ENCODE assay signal across 16 cellular contexts in the genomic region with DNA sequence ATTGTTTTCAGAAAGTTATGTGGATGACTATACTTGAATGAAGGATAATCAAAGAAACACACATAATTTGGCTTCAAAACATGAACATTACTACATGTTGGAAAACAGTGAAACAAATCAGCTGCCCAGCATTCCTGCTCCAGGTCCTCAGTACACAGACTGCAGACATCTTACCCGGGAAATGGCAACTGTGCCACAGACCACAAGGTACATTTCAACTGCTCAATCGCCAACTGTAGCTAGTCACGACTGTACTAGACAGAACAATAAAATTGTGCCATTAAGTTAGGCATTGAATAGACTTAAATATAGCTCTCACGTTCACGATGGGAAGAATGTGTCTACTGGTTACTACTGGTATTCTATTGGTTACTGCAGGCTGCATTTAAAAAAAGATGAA. TPM values are rescaled to one million over a fixed set of nuclear protein-coding genes. Genes with fewer than 3 reads are reported as not detected.
DNase-seq lines count a peak whose midpoint lies in the region; ATAC-seq and TF ChIP-seq lines count a peak whose summit lies in the region.
"Had no signal": no experiment of that assay in that cellular context is flagged by ENCODE, and none has a peak within 500 bp of the region (broad histone marks: within the 10 kb centered on the region; RNA-seq: fewer than 3 reads in every experiment).

No MANE protein-coding gene starts in this region.

- no peak for TF ChIP-seq POLR2A in IMR-90 (IDR thresholded peaks at IDR 0.05; ENCODE audit: low read depth, low read length)
- TF ChIP-seq POLR2A in gastrocnemius medialis (IDR thresholded peaks at IDR 0.05) = no peak

- H4K8ac ChIP-seq in IMR-90 (ENCODE audit: low read depth in 2 of 2, low read length in 2 of 2) = no peak overlapping the region

- H3K27ac ChIP-seq in IMR-90 (ENCODE audit: insufficient read depth, low read length) = no peak overlapping the region
- H3K27ac ChIP-seq in gastrocnemius medialis = peak overlapping the region; percentile 48 to 68 (median 56)
- H3K27ac ChIP-seq: left ventricle myocardium inferior had no signal

- H3K27me3 ChIP-seq in IMR-90 (ENCODE audit: control insufficient read depth, insufficient read depth, low read length) (no peaks in the 10 kb centered on the region), gastrocnemius medialis (no peaks in the 10 kb centered on the region)

- no peak overlapping the region for H2AK9ac ChIP-seq in IMR-90 (replicated peaks; ENCODE audit: low read depth, low read length, poor library complexity)

- H2AK5ac ChIP-seq in IMR-90 (ENCODE audit: low read depth, low read length) = no peak overlapping the region

- peaks cover 64% of the 10 kb centered on the region for H3K4me1 Mint-ChIP-seq in activated T-cell treated with anti-CD3 and anti-CD28 coated beads, Interleukin-2, amount 50 U/mL, for 4 hours (ENCODE audit: low read depth)
- H3K4me1 Mint-ChIP-seq in central memory CD8-positive, alpha-beta T cell = peaks cover 65% of the 10 kb centered on the region

- ATAC-seq in activated T-cell treated with anti-CD3 and anti-CD28 coated beads, Interleukin-2, amount 50 U/mL, for 4 hours = no peak
- ATAC-seq in IMR-90 (ENCODE audit: low read depth) (no peak), gastrocnemius medialis (no peak)
- ATAC-seq in central memory CD8-positive, alpha-beta T cell (replicated peaks; ENCODE audit: extremely low read depth, poor library complexity, severe bottlenecking) = no peak

- H3K14ac ChIP-seq in IMR-90 (replicated peaks; ENCODE audit: low read depth, low read length) = no peak overlapping the region

- WGBS in IMR-90 (ENCODE audit: extremely low coverage in 2 of 2, insufficient read length in 1 of 2), 2 experiments = no CpG with 5 or more reads among the region's 5 CpGs

- H3K4me2 ChIP-seq in IMR-90 (ENCODE audit: low read depth, low read length) = no peak overlapping the region

- peak overlapping the region; percentile 55 for H3K4me3 Mint-ChIP-seq in activated T-cell treated with anti-CD3 and anti-CD28 coated beads, Interleukin-2, amount 50 U/mL, for 4 hours
- H3K4me3 Mint-ChIP-seq in central memory CD8-positive, alpha-beta T cell = peak overlapping the region; percentile 89
- H3K4me3 Mint-ChIP-seq: activated CD4-positive, alpha-beta T cell treated with anti-CD3 and anti-CD28 coated beads, Interleukin-2, amount 10 ng/mL, durations not matched to agents 24 days and 14 days had no signal

- H2BK5ac ChIP-seq in IMR-90 (ENCODE audit: low read depth, low read length, poor library complexity, severe bottlenecking) = peak overlapping the region; percentile 30

- intact Hi-C loops in IMR-90 (cut with micrococcal nuclease) (loop anchor here (10.0 kb wide), 2 partner anchors 314 to 686 kb away; partner anchors contain the start of genes CCDC191 and QTRT2), gastrocnemius medialis (cut with DNase I; ENCODE audit: low total_unique reads) (no loop called here)

- H3K27ac Mint-ChIP-seq in central memory CD8-positive, alpha-beta T cell (ENCODE audit: low read depth) = peak overlapping the region; percentile 100
- H3K27ac Mint-ChIP-seq: activated CD4-positive, alpha-beta T cell treated with anti-CD3 and anti-CD28 coated beads, Interleukin-2, amount 10 ng/mL, durations not matched to agents 24 days and 14 days had no signal

- TF ChIP-seq CTCF in IMR-90 (conservative IDR thresholded peaks at IDR 0.05; ENCODE audit: low read depth, low read length) (no peak), gastrocnemius medialis (IDR thresholded peaks at IDR 0.05 in 4 of 5, conservative IDR thresholded peaks at IDR 0.05 in 1 of 5) (no peak)

- dilution Hi-C loops in IMR-90 (cut with HindIII; ENCODE audit: low sequenced_read_pairs, unreplicated experiment) = no loop called here

- H3K27me3 Mint-ChIP-seq in activated T-cell treated with anti-CD3 and anti-CD28 coated beads, Interleukin-2, amount 50 U/mL, for 4 hours (ENCODE audit: low read depth) = no peaks in the 10 kb centered on the region
- H3K27me3 Mint-ChIP-seq in central memory CD8-positive, alpha-beta T cell = no peaks in the 10 kb centered on the region
- H3K27me3 Mint-ChIP-seq: activated CD4-positive, alpha-beta T cell treated with anti-CD3 and anti-CD28 coated beads, Interleukin-2, amount 10 ng/mL, durations not matched to agents 24 days and 14 days had no signal

- no peak overlapping the region for H3K18ac ChIP-seq in IMR-90 (ENCODE audit: low read depth, low read length)

- H2BK20ac ChIP-seq in IMR-90 (ENCODE audit: low read depth, low read length) = no peak overlapping the region

- H3K9me3 ChIP-seq in IMR-90 (ENCODE audit: control insufficient read depth, insufficient read depth, low read length) (no peaks in the 10 kb centered on the region), gastrocnemius medialis (no peaks in the 10 kb centered on the region)
- H3K9me3 ChIP-seq: left ventricle myocardium inferior had no signal

- H3K4me3 ChIP-seq in IMR-90 (ENCODE audit: insufficient read depth, low read depth, low read length) (no peak overlapping the region), gastrocnemius medialis (no peak overlapping the region)
- H3K4me3 ChIP-seq: left ventricle myocardium inferior had no signal

- peaks cover 10% of the 10 kb centered on the region; the same call in 1 of the 2 replicates for H3K9me1 ChIP-seq in IMR-90 (ENCODE audit: insufficient read depth, low read length)

- in situ Hi-C loops in IMR-90 (cut with MboI; ENCODE audit: low sequenced_read_pairs) (no loop called here), gastrocnemius medialis (cut with MboI; ENCODE audit: low sequenced_read_pairs in 4 of 4) (loop anchor here (10.0 to 25.0 kb wide), 4 partner anchors 226 to 321 kb away; partner anchors contain the start of genes SPICE1 (in 3 of the 4), CCDC191 (in 2 of the 4) and QTRT2 (in 2 of the 4))

- peaks cover 3 to 55% of the 10 kb centered on the region in 2 experiments; a peak in 3 of 4 replicates for H3K79me1 ChIP-seq in IMR-90 (ENCODE audit: low read depth in 1 of 2, low read length in 2 of 2)

- no TSS peak for BruUV-seq in IMR-90 (replicated peaks; lab: Mats Ljungman, UMichigan)

- DNase-seq in activated T-cell treated with anti-CD3 and anti-CD28 coated beads, Interleukin-2, amount 50 U/mL, for 4 hours = no peak
- DNase-seq in activated T-cell treated with anti-CD3 and anti-CD28 coated beads for 4 hours (no peak), IMR-90 (no peak), gastrocnemius medialis (no peak), NCI-H1105 treated with DMSO at 0.1 percent for 48 hours (lab: John Stamatoyannopoulos, UW) (no peak), mesenteric fat pad (ENCODE audit: low spot score) (no peak), NCI-H1417 (lab: John Stamatoyannopoulos, UW) (no peak)
- DNase-seq in central memory CD8-positive, alpha-beta T cell (ENCODE audit: low spot score in 2 of 2) = no peak
- DNase-seq: activated CD4-positive, alpha-beta T cell treated with anti-CD3 and anti-CD28 coated beads, Interleukin-2, amount 10 ng/mL, durations not matched to agents 24 days and 14 days; left ventricle myocardium inferior; NCI-H1092 treated with DMSO at 0.1 percent for 48 hours; NK-92 treated with Interleukin-12 subunit alpha and Interleukin-12 subunit beta, amount 100 ng/mL, for 24 hours; retina; Right ventricle myocardium superior; stimulated activated CD4-positive, alpha-beta T cell treated with anti-CD3 and anti-CD28 coated beads, Interleukin-2, amount 100 ng/mL, for 24 hours; T-helper 9 cell had no signal

- H4K91ac ChIP-seq in IMR-90 (ENCODE audit: insufficient read depth, low read depth, low read length) = no peak overlapping the region

- H3K56ac ChIP-seq in IMR-90 (ENCODE audit: extremely low read depth, insufficient read depth, low read length) = no peak overlapping the region

- H3K9me3 Mint-ChIP-seq in activated T-cell treated with anti-CD3 and anti-CD28 coated beads, Interleukin-2, amount 50 U/mL, for 4 hours = no peaks in the 10 kb centered on the region
- no peaks in the 10 kb centered on the region for H3K9me3 Mint-ChIP-seq in central memory CD8-positive, alpha-beta T cell
- H3K9me3 Mint-ChIP-seq: activated CD4-positive, alpha-beta T cell treated with anti-CD3 and anti-CD28 coated beads, Interleukin-2, amount 10 ng/mL, durations not matched to agents 24 days and 14 days had no signal

- POLR2A ChIA-PET in IMR-90 (lab: Charles Lee; ENCODE audit: unreplicated experiment) = no interaction called here

- peak overlapping the region; percentile 18; the same call in 1 of the 2 replicates for H3K23ac ChIP-seq in IMR-90 (ENCODE audit: low read depth, low read length)

- H2BK15ac ChIP-seq in IMR-90 (ENCODE audit: low read depth, low read length) = no peak overlapping the region

- peaks cover 69% of the 10 kb centered on the region for H4K20me1 ChIP-seq in IMR-90 (ENCODE audit: insufficient read depth, low read length)

- H3K9ac ChIP-seq in IMR-90 (ENCODE audit: low read depth, low read length) = no peak overlapping the region

- peaks cover 14% of the 10 kb centered on the region for H3K36me3 Mint-ChIP-seq in activated T-cell treated with anti-CD3 and anti-CD28 coated beads, Interleukin-2, amount 50 U/mL, for 4 hours (ENCODE audit: insufficient read depth)
- peaks cover 33% of the 10 kb centered on the region for H3K36me3 Mint-ChIP-seq in central memory CD8-positive, alpha-beta T cell (ENCODE audit: insufficient read depth)

- CTCF ChIA-PET in IMR-90 (lab: Yijun Ruan, JAX) = interaction anchor here (0.6 to 1.9 kb wide), 2 partner anchors 10 to 55 kb away, joined by 4 read pairs; no protein-coding TSS in a partner anchor

- H2AFZ ChIP-seq in IMR-90 (replicated peaks; ENCODE audit: low read length, poor library complexity) = no peak overlapping the region

- peak overlapping the region; percentile 3; the same call in 1 of the 2 replicates for H4K5ac ChIP-seq in IMR-90 (ENCODE audit: low read depth, low read length)

- H3K4ac ChIP-seq in IMR-90 (ENCODE audit: low read depth, low read length) = no peak overlapping the region

- no peaks in the 10 kb centered on the region for H3K36me3 ChIP-seq in IMR-90 (ENCODE audit: control insufficient read depth, insufficient read depth, low read length)
- H3K36me3 ChIP-seq in gastrocnemius medialis = no peaks in the 10 kb centered on the region
- H3K36me3 ChIP-seq: left ventricle myocardium inferior had no signal

- H3K4me1 ChIP-seq in IMR-90 (ENCODE audit: control insufficient read depth, insufficient read depth, low read length) = peaks cover 8% of the 10 kb centered on the region
- H3K4me1 ChIP-seq in gastrocnemius medialis = peaks cover 83 to 86% of the 10 kb centered on the region in 2 donors

- TF ChIP-seq RAD21 in IMR-90 (IDR thresholded peaks at IDR 0.05; ENCODE audit: low read length) = no peak

- no peak overlapping the region for H2BK120ac ChIP-seq in IMR-90 (ENCODE audit: low read depth, low read length)

RNA-seq across cellular contexts. Expression of gene NAA50, which starts 5.0 kb away (rescaled TPM):
- 100 to 1,000 TPM; 228 to 273 (median 249) TPM for total RNA-seq in activated T-cell treated with anti-CD3 and anti-CD28 coated beads, Interleukin-2, amount 50 U/mL, for 4 hours
- total RNA-seq in IMR-90 (2012; rRNA removed) (115 and 125 TPM in 2 replicates), gastrocnemius medialis (100 to 1,000 TPM; 248 to 440 (median 331) TPM), mesenteric fat pad (175 TPM)
- polyA plus RNA-seq in IMR-90 (2012; rRNA removed) = 30.5 and 42.4 TPM in 2 replicates
- polyA plus RNA-seq in IMR-90 (2012; cell fraction: cytosol; rRNA removed) = 36.4 and 55.0 TPM in 2 replicates
- polyA plus RNA-seq in IMR-90 (2012; cell fraction: nucleus; rRNA removed; ENCODE audit: low replicate concordance) = 22.5 and 26.1 TPM in 2 replicates

RNA-seq across cellular contexts. Expression of gene ATP6V1A, which starts 5.7 kb away (rescaled TPM):
- total RNA-seq in activated T-cell treated with anti-CD3 and anti-CD28 coated beads, Interleukin-2, amount 50 U/mL, for 4 hours = 10 to 100 TPM; 38.9 to 52.9 (median 44.6) TPM
- total RNA-seq in IMR-90 (2012; rRNA removed) (84.4 and 98.0 TPM in 2 replicates), gastrocnemius medialis (10 to 100 TPM; 11.3 to 21.3 (median 15.0) TPM), mesenteric fat pad (69.5 TPM)
- polyA plus RNA-seq in IMR-90 (2012; rRNA removed) = 12.1 and 15.1 TPM in 2 replicates
- polyA plus RNA-seq in IMR-90 (2012; cell fraction: cytosol; rRNA removed) = 5.3 and 6.9 TPM in 2 replicates
- 2.6 and 12.8 TPM in 2 replicates for polyA plus RNA-seq in IMR-90 (2012; cell fraction: nucleus; rRNA removed; ENCODE audit: low replicate concordance)

RNA-seq across cellular contexts. Expression of gene USF3, which starts 44.6 kb away (rescaled TPM):
- 10 to 100 TPM; 12.1 to 12.4 (median 12.3) TPM for total RNA-seq in activated T-cell treated with anti-CD3 and anti-CD28 coated beads, Interleukin-2, amount 50 U/mL, for 4 hours
- total RNA-seq in IMR-90 (2012; rRNA removed) (5.2 and 6.1 TPM in 2 replicates), gastrocnemius medialis (10 to 100 TPM; 35.7 to 49.6 (median 40.1) TPM), mesenteric fat pad (15.1 TPM)
- polyA plus RNA-seq in IMR-90 (2012; rRNA removed) = 2.8 and 3.0 TPM in 2 replicates
- polyA plus RNA-seq in IMR-90 (2012; cell fraction: cytosol; rRNA removed) = 0.74 and 0.76 TPM in 2 replicates
- 0.59 and 3.7 TPM in 2 replicates for polyA plus RNA-seq in IMR-90 (2012; cell fraction: nucleus; rRNA removed; ENCODE audit: low replicate concordance)
